In the genomic region with DNA sequence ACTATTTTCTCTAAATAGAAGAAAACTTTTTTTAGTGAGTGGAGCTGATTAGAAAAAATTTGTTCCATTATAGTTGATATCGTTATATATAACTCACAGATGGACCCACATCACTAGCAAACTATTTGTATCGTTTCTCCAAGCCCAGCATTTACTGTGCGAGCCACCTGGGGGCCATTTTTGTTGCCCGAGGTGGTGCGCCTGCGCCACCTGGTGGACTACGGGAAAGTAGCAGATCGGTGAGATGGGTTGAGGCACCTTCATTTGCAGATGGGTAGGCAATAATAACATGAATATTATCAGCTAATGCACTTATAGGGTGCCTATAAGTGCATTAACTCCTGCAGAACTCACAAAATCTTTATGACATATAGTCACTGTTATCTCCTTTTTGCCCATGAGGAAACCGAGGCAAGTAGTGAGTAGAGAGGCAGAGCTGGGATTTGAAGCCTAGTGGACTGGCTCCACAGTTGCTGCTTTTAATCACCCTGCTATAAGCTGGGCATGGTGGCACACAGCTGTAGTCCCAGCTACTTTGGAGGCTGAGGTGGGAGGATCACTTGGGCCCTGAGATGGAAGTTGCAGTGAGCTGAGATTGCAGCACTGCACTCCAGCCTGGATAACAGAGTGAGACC, we compare ENCODE assay signal across 8 cellular contexts. TPM values are rescaled to one million over a fixed set of nuclear protein-coding genes. Genes with fewer than 3 reads are reported as not detected.
DNase-seq lines count a peak whose midpoint lies in the region; ATAC-seq and TF ChIP-seq lines count a peak whose summit lies in the region.

No MANE protein-coding gene starts in this region.

- no peaks in the 10 kb centered on the region for H3K36me3 ChIP-seq in CD8-positive, alpha-beta memory T cell (ENCODE audit: insufficient read depth, low read length)
- no peaks in the 10 kb centered on the region for H3K36me3 ChIP-seq in H7 (replicated peaks; ENCODE audit: control insufficient read depth, insufficient read depth, low read length)
- no peaks in the 10 kb centered on the region for H3K36me3 ChIP-seq in OCI-LY1 (ENCODE audit: insufficient read depth, low read length)
- H3K36me3 ChIP-seq in esophagus muscularis mucosa: no peaks in the 10 kb centered on the region
- no peaks in the 10 kb centered on the region for H3K36me3 ChIP-seq in osteoblast (ENCODE audit: insufficient read depth, low read length)
- H3K36me3 ChIP-seq in vagina: no peaks in the 10 kb centered on the region

- peak; percentile 97 for TF ChIP-seq CTCF in OCI-LY1 (IDR thresholded peaks at IDR 0.05; ENCODE audit: low read length)
- peak; percentile 74 to 86 (median 74) for TF ChIP-seq CTCF in esophagus muscularis mucosa (IDR thresholded peaks at IDR 0.05)
- peak; percentile 98 for TF ChIP-seq CTCF in osteoblast (IDR thresholded peaks at IDR 0.05; ENCODE audit: extremely low read depth, low read depth, low read length)
- peak in 2 of 3 experiments; percentile 58 to 64 for TF ChIP-seq CTCF in vagina (IDR thresholded peaks at IDR 0.05)

- H3K4me3 ChIP-seq in CD8-positive, alpha-beta memory T cell (ENCODE audit: low read length): no peak overlapping the region
- no peak overlapping the region for H3K4me3 ChIP-seq in H7 (ENCODE audit: insufficient read depth, low read depth, low read length)
- H3K4me3 ChIP-seq in OCI-LY1 (ENCODE audit: low read depth, low read length, poor library complexity, severe bottlenecking): no peak overlapping the region
- H3K4me3 ChIP-seq in esophagus muscularis mucosa: no peak overlapping the region
- H3K4me3 ChIP-seq in osteoblast (ENCODE audit: insufficient read depth, low read length): no peak overlapping the region
- H3K4me3 ChIP-seq in vagina: no peak overlapping the region

- CTCF ChIA-PET in CD8-positive, alpha-beta memory T cell (lab: Charles Lee): interaction anchor here (0.7 to 2.2 kb wide), 38 partner anchors 12 to 938 kb away, joined by 3 to 18 read pairs (median 4); partner anchors contain the start of genes MYH10 and PIK3R5

- peak; percentile 66 to 85 (median 69) for DNase-seq in CD8-positive, alpha-beta memory T cell
- DNase-seq in H7 (peak; percentile 80), esophagus muscularis mucosa (ENCODE audit: extremely low spot score) (no peak), osteoblast (ENCODE audit: insufficient read length, low spot score, missing footprints) (peak; percentile 95), vagina (ENCODE audit: extremely low spot score in 2 of 2) (no peak)
- DNase-seq in activated CD8-positive, alpha-beta memory T cell treated with anti-CD3 and anti-CD28 coated beads, Interleukin-2, amount 50 U/mL, for 48 hours: peak; percentile 89

- no peaks in the 10 kb centered on the region for H3K9me2 ChIP-seq in OCI-LY1 (ENCODE audit: low read depth, low read length)

- no peaks in the 10 kb centered on the region for H3K9me3 ChIP-seq in CD8-positive, alpha-beta memory T cell (ENCODE audit: low read length)
- no peaks in the 10 kb centered on the region for H3K9me3 ChIP-seq in OCI-LY1 (ENCODE audit: low read length)
- H3K9me3 ChIP-seq in esophagus muscularis mucosa: no peaks in the 10 kb centered on the region
- H3K9me3 ChIP-seq in osteoblast (ENCODE audit: low read depth, low read length): no peaks in the 10 kb centered on the region
- no peaks in the 10 kb centered on the region for H3K9me3 ChIP-seq in vagina

- POLR2A ChIA-PET in CD8-positive, alpha-beta memory T cell (lab: Charles Lee): no interaction called here

- H3F3A ChIP-seq in OCI-LY1 (ENCODE audit: insufficient read depth, low read length): no peaks in the 10 kb centered on the region

- no peak overlapping the region for H3K9ac ChIP-seq in OCI-LY1 (ENCODE audit: low read length)

- H3K27me3 ChIP-seq in CD8-positive, alpha-beta memory T cell (ENCODE audit: insufficient read depth, low read length, poor library complexity, severe bottlenecking): peaks cover 7% of the 10 kb centered on the region
- peaks cover 20% of the 10 kb centered on the region for H3K27me3 ChIP-seq in H7 (ENCODE audit: control insufficient read depth, insufficient read depth, low read length)
- H3K27me3 ChIP-seq in OCI-LY1 (ENCODE audit: insufficient read depth, low read length): no peaks in the 10 kb centered on the region
- H3K27me3 ChIP-seq in esophagus muscularis mucosa: peaks cover 0 to 7% (median 1%) of the 10 kb centered on the region in 4 donors
- peaks cover 15% of the 10 kb centered on the region for H3K27me3 ChIP-seq in osteoblast (ENCODE audit: insufficient read depth, low read length)
- no peaks in the 10 kb centered on the region for H3K27me3 ChIP-seq in vagina

- TF ChIP-seq POLR2A in esophagus muscularis mucosa (IDR thresholded peaks at IDR 0.05; ENCODE audit: low read depth) (no peak), vagina (IDR thresholded peaks at IDR 0.05) (no peak)

- WGBS in esophagus muscularis mucosa: 22% methylated on average over 9 of the region's 9 CpGs

- peak overlapping the region in 1 of 8 donors; percentile 61 for H3K27ac Mint-ChIP-seq in CD8-positive, alpha-beta memory T cell

- H3K36me3 Mint-ChIP-seq in CD8-positive, alpha-beta memory T cell: peaks cover 0 to 6% (median 0%) of the 10 kb centered on the region in 3 donors

- H3K79me2 ChIP-seq in OCI-LY1 (ENCODE audit: insufficient read depth, low read length) (no peaks in the 10 kb centered on the region), osteoblast (ENCODE audit: insufficient read depth, low read length) (no peaks in the 10 kb centered on the region)

- no peaks in the 10 kb centered on the region for H3K9me3 Mint-ChIP-seq in CD8-positive, alpha-beta memory T cell

- peak overlapping the region in 1 of 7 donors; percentile 4 for H3K4me3 Mint-ChIP-seq in CD8-positive, alpha-beta memory T cell

- H3K27me3 Mint-ChIP-seq in CD8-positive, alpha-beta memory T cell: peaks cover 27 to 30% of the 10 kb centered on the region in 2 donors

- intact Hi-C loops in esophagus muscularis mucosa (cut with DNase I): no loop called here
- intact Hi-C loops in vagina (cut with DNase I): loop anchor here (5.0 to 10.0 kb wide), 2 partner anchors 527 to 934 kb away; no protein-coding TSS in a partner anchor

- no peak for ATAC-seq in HG03442 (IDR thresholded peaks at IDR 0.05; ENCODE audit: unreplicated experiment)

- H3K4me2 ChIP-seq in OCI-LY1 (ENCODE audit: low read length): no peak overlapping the region
- no peak overlapping the region for H3K4me2 ChIP-seq in osteoblast (ENCODE audit: insufficient read depth, low read length)

- no peak overlapping the region for H2AFZ ChIP-seq in OCI-LY1 (ENCODE audit: low read length)
- no peak overlapping the region for H2AFZ ChIP-seq in osteoblast (ENCODE audit: low read length)

- peaks cover 8% of the 10 kb centered on the region for H3K4me1 ChIP-seq in CD8-positive, alpha-beta memory T cell (ENCODE audit: insufficient read depth, low read length)
- H3K4me1 ChIP-seq in OCI-LY1 (ENCODE audit: insufficient read depth, low read length, severe bottlenecking) (no peaks in the 10 kb centered on the region), esophagus muscularis mucosa (peaks cover 4 to 13% (median 11%) of the 10 kb centered on the region in 4 donors), osteoblast (ENCODE audit: insufficient read depth, low read length) (no peaks in the 10 kb centered on the region), vagina (peaks cover 9% of the 10 kb centered on the region)

- H4K20me1 ChIP-seq in OCI-LY1 (ENCODE audit: insufficient read depth, low read length): no peaks in the 10 kb centered on the region
- no peaks in the 10 kb centered on the region for H4K20me1 ChIP-seq in osteoblast (ENCODE audit: insufficient read depth, low read length)

- no peak overlapping the region for H3K27ac ChIP-seq in CD8-positive, alpha-beta memory T cell (ENCODE audit: low read depth, low read length)
- H3K27ac ChIP-seq in OCI-LY1 (ENCODE audit: low read depth, low read length, poor library complexity, severe bottlenecking) (no peak overlapping the region), esophagus muscularis mucosa (replicated peaks in 1 of 4) (no peak overlapping the region), osteoblast (ENCODE audit: low read depth, low read length) (no peak overlapping the region), vagina (no peak overlapping the region)

- peaks cover 7 to 19% (median 10%) of the 10 kb centered on the region in 3 donors for H3K4me1 Mint-ChIP-seq in CD8-positive, alpha-beta memory T cell

- no peak for TF ChIP-seq EP300 in esophagus muscularis mucosa (IDR thresholded peaks at IDR 0.05)

RNA-seq across cellular contexts. Expression of gene NTN1, which starts 23.2 kb away (rescaled TPM):
- under 1 TPM; 0.24 to 0.33 TPM for total RNA-seq in CD8-positive, alpha-beta memory T cell
- polyA plus RNA-seq in CD8-positive, alpha-beta memory T cell: not detected
- total RNA-seq in H7 (2014; rRNA removed; shearing (Covaris generic)): 8.9 and 19.1 TPM in 2 replicates
- total RNA-seq in esophagus muscularis mucosa: 100 to 1,000 TPM in 3 of 4 donors, 10 to 100 TPM in 1; 69.3 to 179 (median 117) TPM
- 0.29 and 0.36 TPM in 2 replicates for total RNA-seq in osteoblast
- total RNA-seq in vagina: 4.7 TPM

RNA-seq across cellular contexts. Expression of gene PIK3R5, which starts 32.6 kb away (rescaled TPM):
- total RNA-seq in CD8-positive, alpha-beta memory T cell: 10 to 100 TPM; 28.6 to 30.2 TPM
- polyA plus RNA-seq in CD8-positive, alpha-beta memory T cell: 71.6 TPM
- total RNA-seq in H7 (2014; rRNA removed; shearing (Covaris generic)): 13.3 and 33.6 TPM in 2 replicates
- total RNA-seq in esophagus muscularis mucosa (10 to 100 TPM in 2 of 4 donors, 1 to 10 TPM in 2; 7.0 to 16.2 (median 9.6) TPM), osteoblast (under 0.01 and 0.36 TPM in 2 replicates), vagina (10.6 TPM)

Comparison
In these comparisons a context has a peak if more than half of its experiments do, and no peak if none do; other contexts are left out.
1. DNase-seq: peak in CD8-positive, alpha-beta memory T cell (5 of 5), H7 (single experiment), activated CD8-positive, alpha-beta memory T cell treated with anti-CD3 and anti-CD28 coated beads, Interleukin-2, amount 50 U/mL, for 48 hours (single experiment) and osteoblast (single experiment); none in esophagus muscularis mucosa (single experiment) and vagina (0 of 2).
2. Peak in every context shown above with its lines, with median percentiles within 50 percentile points of each other: CTCF ChIP-seq.